Comparison of ENCODE assay signal across 11 cellular contexts in genomic region chr7:158710651-158711102, GRCh38. TPM values are rescaled to one million over a fixed set of nuclear protein-coding genes. Genes with fewer than 3 reads are reported as not detected.
DNase-seq lines count a peak whose midpoint lies in the region; ATAC-seq and TF ChIP-seq lines count a peak whose summit lies in the region.
"Had no signal": no experiment of that assay in that cellular context is flagged by ENCODE, and none has a peak within 500 bp of the region (broad histone marks: within the 10 kb centered on the region; RNA-seq: fewer than 3 reads in every experiment).

No MANE protein-coding gene starts in this region.

- no peaks in the 10 kb centered on the region for H3K36me3 ChIP-seq in mucosa of descending colon (ENCODE audit: low read depth)
- H3K36me3 ChIP-seq in effector memory CD4-positive, alpha-beta T cell (ENCODE audit: control insufficient read depth, insufficient read depth, low read length) = no peaks in the 10 kb centered on the region
- H3K36me3 ChIP-seq: sigmoid colon, thyroid gland had no signal

- H3K36me3 Mint-ChIP-seq in activated CD8-positive, alpha-beta T cell treated with anti-CD3 and anti-CD28 coated beads for 36 hours (ENCODE audit: low read depth) = no peaks in the 10 kb centered on the region

- no peak overlapping the region for H3K27ac ChIP-seq in effector memory CD4-positive, alpha-beta T cell (ENCODE audit: insufficient read depth, low read length, poor library complexity, severe bottlenecking)
- H3K27ac ChIP-seq: sigmoid colon, thyroid gland had no signal

- CTCF ChIA-PET in activated CD8-positive, alpha-beta T cell treated with anti-CD3 and anti-CD28 coated beads for 36 hours (lab: Charles Lee) = no interaction called here

- peaks cover 6% of the 10 kb centered on the region for H3K9me3 Mint-ChIP-seq in activated CD8-positive, alpha-beta T cell treated with anti-CD3 and anti-CD28 coated beads for 36 hours
- H3K9me3 Mint-ChIP-seq: activated naive CD4-positive, alpha-beta T cell treated with anti-CD3 and anti-CD28 coated beads, Interleukin-2, amount 50 U/mL, for 72 hours had no signal

- POLR2A ChIA-PET in activated CD8-positive, alpha-beta T cell treated with anti-CD3 and anti-CD28 coated beads for 36 hours (lab: Charles Lee) = interaction anchor here (1.4 to 1.5 kb wide), 2 partner anchors 11 to 77 kb away, joined by 3 to 4 read pairs; no protein-coding TSS in a partner anchor

- DNase-seq in GM04503 (ENCODE audit: low read depth) (peak; percentile 34), mucosa of descending colon (no peak), superior temporal gyrus (ENCODE audit: extremely low spot score) (no peak), NCI-H2171 (lab: John Stamatoyannopoulos, UW) (no peak)
- peak; percentile 39 for DNase-seq in activated CD8-positive, alpha-beta T cell treated with anti-CD3 and anti-CD28 coated beads for 36 hours
- no peak for DNase-seq in effector memory CD4-positive, alpha-beta T cell
- DNase-seq in activated naive CD4-positive, alpha-beta T cell treated with anti-CD3 and anti-CD28 coated beads, Interleukin-2, amount 50 U/mL, for 16 hours = no peak
- DNase-seq: sigmoid colon, thyroid gland had no signal

- H3K27me3 ChIP-seq in effector memory CD4-positive, alpha-beta T cell (replicated peaks; ENCODE audit: control insufficient read depth, insufficient read depth, low read length, poor library complexity, severe bottlenecking) = no peaks in the 10 kb centered on the region
- H3K27me3 ChIP-seq: sigmoid colon, thyroid gland had no signal

- ATAC-seq in HG03520 (IDR thresholded peaks at IDR 0.05; ENCODE audit: unreplicated experiment) (peak; percentile 52), mucosa of descending colon (peak; percentile 34)
- ATAC-seq in activated CD8-positive, alpha-beta T cell treated with anti-CD3 and anti-CD28 coated beads for 36 hours = peak; percentile 57

- peaks cover 3% of the 10 kb centered on the region for H3K27me3 Mint-ChIP-seq in activated CD8-positive, alpha-beta T cell treated with anti-CD3 and anti-CD28 coated beads for 36 hours

- H3K4me3 Mint-ChIP-seq in activated CD8-positive, alpha-beta T cell treated with anti-CD3 and anti-CD28 coated beads for 36 hours = no peak overlapping the region

- no peak overlapping the region for H3K27ac Mint-ChIP-seq in activated CD8-positive, alpha-beta T cell treated with anti-CD3 and anti-CD28 coated beads for 36 hours
- H3K27ac Mint-ChIP-seq: activated naive CD4-positive, alpha-beta T cell treated with anti-CD3 and anti-CD28 coated beads, Interleukin-2, amount 50 U/mL, for 72 hours had no signal

- peaks cover 17% of the 10 kb centered on the region for H3K4me1 Mint-ChIP-seq in activated CD8-positive, alpha-beta T cell treated with anti-CD3 and anti-CD28 coated beads for 36 hours (ENCODE audit: low read depth)

- intact Hi-C loops in activated CD8-positive, alpha-beta T cell treated with anti-CD3 and anti-CD28 coated beads for 36 hours (cut with micrococcal nuclease) = no loop called here
- intact Hi-C loops in mucosa of descending colon (cut with DNase I, micrococcal nuclease) = no loop called here

- no peak overlapping the region for H3K4me3 ChIP-seq in mucosa of descending colon
- no peak overlapping the region for H3K4me3 ChIP-seq in effector memory CD4-positive, alpha-beta T cell (ENCODE audit: insufficient read depth, low read depth, low read length, poor library complexity, severe bottlenecking)
- H3K4me3 ChIP-seq: sigmoid colon, thyroid gland had no signal

- no peaks in the 10 kb centered on the region for H3K9me3 ChIP-seq in mucosa of descending colon
- H3K9me3 ChIP-seq in effector memory CD4-positive, alpha-beta T cell (ENCODE audit: control insufficient read depth, low read length) = no peaks in the 10 kb centered on the region
- H3K9me3 ChIP-seq: sigmoid colon, thyroid gland had no signal

- peaks cover 5% of the 10 kb centered on the region for H3K4me1 ChIP-seq in mucosa of descending colon (ENCODE audit: low read depth)
- peaks cover under 1% of the 10 kb centered on the region for H3K4me1 ChIP-seq in effector memory CD4-positive, alpha-beta T cell (ENCODE audit: control insufficient read depth, insufficient read depth, low read length, poor library complexity, severe bottlenecking)
- H3K4me1 ChIP-seq: thyroid gland had no signal

- no peak for TF ChIP-seq CTCF in activated CD8-positive, alpha-beta T cell treated with anti-CD3 and anti-CD28 coated beads for 36 hours (IDR thresholded peaks at IDR 0.05)
- TF ChIP-seq CTCF in mucosa of descending colon (IDR thresholded peaks at IDR 0.05) = no peak

RNA-seq across cellular contexts. Expression of gene NCAPG2, which starts 6.1 kb away (rescaled TPM):
- total RNA-seq in activated CD8-positive, alpha-beta T cell treated with anti-CD3 and anti-CD28 coated beads for 36 hours = 100 to 1,000 TPM; 108 to 113 TPM
- 10 to 100 TPM in 1 of 3 donors, 1 to 10 TPM in 2; 8.1 to 25.0 (median 8.9) TPM for total RNA-seq in mucosa of descending colon

Comparison
In these comparisons a context has a peak if more than half of its experiments do, and no peak if none do; other contexts are left out.
1. DNase-seq: peak in GM04503 (single experiment) and activated CD8-positive, alpha-beta T cell treated with anti-CD3 and anti-CD28 coated beads for 36 hours (single experiment); none in mucosa of descending colon (0 of 3), effector memory CD4-positive, alpha-beta T cell (0 of 3), superior temporal gyrus (single experiment), NCI-H2171 (single experiment) and activated naive CD4-positive, alpha-beta T cell treated with anti-CD3 and anti-CD28 coated beads, Interleukin-2, amount 50 U/mL, for 16 hours (single experiment).
2. RNA of gene NCAPG2, which starts 6.1 kb away (total RNA-seq): 108 to 113 TPM in activated CD8-positive, alpha-beta T cell treated with anti-CD3 and anti-CD28 coated beads for 36 hours; 8.1 to 25.0 TPM in mucosa of descending colon; every median in the first group is over 4 times any median in the second.
3. Peak in every context shown above with its lines, with median percentiles within 50 percentile points of each other: ATAC-seq.